18 cellular contexts compared by ENCODE assay signal in the genomic region with DNA sequence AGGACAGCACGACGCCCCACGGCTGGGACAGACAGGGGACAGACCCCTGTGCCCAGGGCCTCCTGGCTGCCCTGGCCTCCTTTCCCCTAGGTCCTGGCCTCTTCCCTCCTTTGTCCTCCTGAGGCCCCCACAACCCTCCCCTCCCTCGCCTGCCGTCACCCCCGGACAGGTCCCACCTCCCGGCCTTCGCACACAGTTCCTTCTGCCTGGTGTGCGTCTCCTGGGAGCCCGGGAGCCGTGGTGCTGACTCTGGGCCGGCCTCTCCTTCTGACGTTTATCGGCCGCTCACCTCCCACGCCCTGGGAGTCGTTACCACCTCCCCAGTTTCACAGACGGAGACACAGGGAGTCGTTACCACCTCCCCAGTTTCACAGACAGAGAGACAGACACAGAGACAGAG. TPM values are rescaled to one million over a fixed set of nuclear protein-coding genes. Genes with fewer than 3 reads are reported as not detected.
DNase-seq lines count a peak whose midpoint lies in the region; ATAC-seq and TF ChIP-seq lines count a peak whose summit lies in the region.
"Had no signal": no experiment of that assay in that cellular context is flagged by ENCODE, and none has a peak within 500 bp of the region (broad histone marks: within the 10 kb centered on the region; RNA-seq: fewer than 3 reads in every experiment).

No MANE protein-coding gene starts in this region.

- H3K36me3 Mint-ChIP-seq in chondrocyte (ENCODE audit: low read depth), result no peaks in the 10 kb centered on the region

- no peak for ATAC-seq in HG02840 (IDR thresholded peaks at IDR 0.05; ENCODE audit: low FRiP score, unreplicated experiment)
- ATAC-seq in GM18867 (IDR thresholded peaks at IDR 0.05; ENCODE audit: unreplicated experiment), result no peak
- ATAC-seq: PC-3, sciatic nerve had no signal

- H3K9me3 Mint-ChIP-seq in chondrocyte (ENCODE audit: low read depth), result no peaks in the 10 kb centered on the region
- H3K9me3 Mint-ChIP-seq: activated CD4-positive, alpha-beta T cell treated with anti-CD3 and anti-CD28 coated beads, Interleukin-2, amount 10 ng/mL, durations not matched to agents 7 days and 5 days had no signal

- WGBS in smooth muscle cell (ENCODE audit: low lambda C conversion rate), result 69% methylated on average over 10 of the region's 19 CpGs

- H3K27ac Mint-ChIP-seq in chondrocyte (ENCODE audit: unreplicated experiment), result peak overlapping the region; percentile 92
- H3K27ac Mint-ChIP-seq: activated CD4-positive, alpha-beta T cell treated with anti-CD3 and anti-CD28 coated beads, Interleukin-2, amount 10 ng/mL, durations not matched to agents 7 days and 5 days had no signal

- no peaks in the 10 kb centered on the region for H3K27me3 Mint-ChIP-seq in chondrocyte (ENCODE audit: low read depth)
- H3K27me3 Mint-ChIP-seq: activated CD4-positive, alpha-beta T cell treated with anti-CD3 and anti-CD28 coated beads, Interleukin-2, amount 10 ng/mL, durations not matched to agents 7 days and 5 days had no signal

- H3K4me1 ChIP-seq in HUES48 (ENCODE audit: control insufficient read depth, insufficient read depth, low read length), result peaks cover 34% of the 10 kb centered on the region
- H3K4me1 ChIP-seq in smooth muscle cell (ENCODE audit: low read depth), result peaks cover 33% of the 10 kb centered on the region

- H3K4me3 Mint-ChIP-seq in chondrocyte (ENCODE audit: unreplicated experiment), result no peak overlapping the region
- H3K4me3 Mint-ChIP-seq: activated CD4-positive, alpha-beta T cell treated with anti-CD3 and anti-CD28 coated beads, Interleukin-2, amount 10 ng/mL, durations not matched to agents 7 days and 5 days had no signal

- no peaks in the 10 kb centered on the region for H3K27me3 ChIP-seq in HUES48 (ENCODE audit: control insufficient read depth, insufficient read depth, low read length)
- H3K27me3 ChIP-seq in smooth muscle cell (ENCODE audit: low read depth), result no peaks in the 10 kb centered on the region

- H3K36me3 ChIP-seq in HUES48 (ENCODE audit: control insufficient read depth, insufficient read depth, low read length) (no peaks in the 10 kb centered on the region), smooth muscle cell (ENCODE audit: low read depth) (no peaks in the 10 kb centered on the region)

- H3K27ac ChIP-seq in HUES48 (ENCODE audit: low read depth, low read length) (peak overlapping the region; percentile 66), smooth muscle cell (ENCODE audit: low read depth) (no peak overlapping the region)
- H3K27ac ChIP-seq: epithelial cell of prostate had no signal

- TF ChIP-seq CTCF in chondrocyte (IDR thresholded peaks at IDR 0.05) (no peak), smooth muscle cell (IDR thresholded peaks at IDR 0.05; ENCODE audit: borderline replicate concordance, insufficient read depth, poor library complexity, severe bottlenecking) (no peak)

- H3F3A ChIP-seq in smooth muscle cell (ENCODE audit: low read depth), result no peaks in the 10 kb centered on the region

- no peaks in the 10 kb centered on the region for H4K20me1 ChIP-seq in smooth muscle cell (ENCODE audit: low read depth)

- H3K4me1 Mint-ChIP-seq in chondrocyte (ENCODE audit: low read depth), result peaks cover 69% of the 10 kb centered on the region
- H3K4me1 Mint-ChIP-seq: activated CD4-positive, alpha-beta T cell treated with anti-CD3 and anti-CD28 coated beads, Interleukin-2, amount 10 ng/mL, durations not matched to agents 7 days and 5 days had no signal

- peak overlapping the region; percentile 16 for H3K4me2 ChIP-seq in smooth muscle cell
- H3K4me2 ChIP-seq: SK-N-SH had no signal

- H3K9ac ChIP-seq in HUES48 (ENCODE audit: low read depth, low read length) (no peak overlapping the region), smooth muscle cell (ENCODE audit: low read depth) (no peak overlapping the region)
- H3K9ac ChIP-seq: SK-N-SH had no signal

- H2AFZ ChIP-seq in smooth muscle cell (ENCODE audit: low read depth), result no peak overlapping the region

- DNase-seq in chondrocyte (ENCODE audit: low spot score) (no peak), left kidney (ENCODE audit: low read depth, low spot score) (peak; percentile 59), smooth muscle cell (lab: John Stamatoyannopoulos, UW; ENCODE audit: unreplicated experiment) (no peak), DMS53 treated with DMSO at 0.1 percent for 48 hours (lab: John Stamatoyannopoulos, UW; ENCODE audit: unreplicated experiment) (no peak)
- no peak for DNase-seq in stimulated activated CD4-positive, alpha-beta T cell treated with anti-CD3 and anti-CD28 coated beads, Interleukin-2, amount 100 ng/mL, for 48 hours
- DNase-seq: activated CD4-positive, alpha-beta T cell treated with anti-CD3 and anti-CD28 coated beads, Interleukin-2, amount 10 ng/mL, durations not matched to agents 7 days and 5 days; activated CD8-positive, alpha-beta memory T cell treated with anti-CD3 and anti-CD28 coated beads, Interleukin-2, amount 50 U/mL, for 48 hours; activated naive CD4-positive, alpha-beta T cell treated with Interleukin-2 at 50 U/mL for 16 hours; NCI-H69; occipital lobe; PC-3; SK-N-SH had no signal

- no peaks in the 10 kb centered on the region for H3K79me2 ChIP-seq in smooth muscle cell (ENCODE audit: low read depth)

- H3K9me3 ChIP-seq in HUES48 (ENCODE audit: control insufficient read depth, insufficient read depth, low read length) (no peaks in the 10 kb centered on the region), smooth muscle cell (replicated peaks; ENCODE audit: low read depth) (no peaks in the 10 kb centered on the region)
- H3K9me3 ChIP-seq: SK-N-SH had no signal

- H3K4me3 ChIP-seq in HUES48 (ENCODE audit: low read depth, low read length) (no peak overlapping the region), smooth muscle cell (no peak overlapping the region)
- H3K4me3 ChIP-seq: coronary artery had no signal

RNA-seq across cellular contexts. Expression of a gene that starts 25.1 kb away (rescaled TPM):
- total RNA-seq in chondrocyte (11.6 to 28.7 TPM (median 27.5 TPM) in 3 replicates), smooth muscle cell (7.8 and 13.2 TPM in 2 replicates)
- polyA plus RNA-seq in smooth muscle cell, result 7.2 and 11.4 TPM in 2 replicates
